In genomic region chrX:118941147-118941546, GRCh38 we compare ENCODE assay signal across 31 cellular contexts. TPM values are rescaled to one million over a fixed set of nuclear protein-coding genes. Genes with fewer than 3 reads are reported as not detected.
"Had no signal": no experiment of that assay in that cellular context is flagged by ENCODE, and none has a peak within 500 bp of the region (broad histone marks: within the 10 kb centered on the region; RNA-seq: fewer than 3 reads in every experiment).

No MANE protein-coding gene starts in this region.

- DNase-seq: activated effector memory CD4-positive, alpha-beta T cell treated with anti-CD3 and anti-CD28 coated beads, Interleukin-2, amount 50 U/mL, for 16 hours; activated effector memory CD4-positive, alpha-beta T cell treated with Interleukin-2 at 50 U/mL for 16 hours; activated gamma-delta T cell; activated gamma-delta T cell treated with Interleukin-2 at 50 U/mL for 16 hours; activated naive CD4-positive, alpha-beta T cell; activated naive CD4-positive, alpha-beta T cell treated with anti-CD3 and anti-CD28 coated beads for 36 hours; activated naive CD4-positive, alpha-beta T cell treated with anti-CD3 and anti-CD28 coated beads, Interleukin-2, amount 10 ng/mL, durations not matched to agents 7 days and 5 days; activated naive CD4-positive, alpha-beta T cell treated with anti-CD3 and anti-CD28 coated beads, Interleukin-2, amount 50 U/mL, for 16 hours; activated naive CD4-positive, alpha-beta T cell treated with Interleukin-2 at 50 U/mL for 16 hours; activated naive CD8-positive, alpha-beta T cell treated with anti-CD3 and anti-CD28 coated beads for 36 hours; activated naive CD8-positive, alpha-beta T cell treated with anti-CD3 and anti-CD28 coated beads, Interleukin-2, amount 10 ng/mL, durations not matched to agents 7 days and 5 days; activated naive CD8-positive, alpha-beta T cell treated with anti-CD3 and anti-CD28 coated beads, Interleukin-2, amount 50 U/mL, for 24 hours; activated T-cell treated with anti-CD3 and anti-CD28 coated beads, Interleukin-2, amount 50 U/mL, for 4 hours; activated T-cell treated with anti-CD3 and anti-CD28 coated beads, Interleukin-2, amount 50 U/mL, for 48 hours; activated T-cell treated with anti-CD3 and anti-CD28 coated beads, Interleukin-2, amount 50 U/mL, for 72 hours; adrenal gland; amniotic stem cell; amygdala; anterior cingulate cortex; aorta; body of pancreas; brain microvascular endothelial cell; caudate nucleus; central memory CD4-positive, alpha-beta T cell; cerebellar nuclear complex had no signal

- H3K4me1 ChIP-seq: adrenal gland, ascending aorta, body of pancreas, breast epithelium had no signal

- FAIRE-seq: bronchial epithelial cell had no signal

- H3K27me3 ChIP-seq: ascending aorta, body of pancreas, brain microvascular endothelial cell, cardiac muscle cell had no signal

- H3K27ac ChIP-seq: adrenal gland, ascending aorta, body of pancreas, brain microvascular endothelial cell, breast epithelium, cardiac muscle cell had no signal

- H3K36me3 ChIP-seq: adrenal gland, ascending aorta, brain microvascular endothelial cell, breast epithelium, cardiac muscle cell had no signal

- ATAC-seq: activated naive CD4-positive, alpha-beta T cell treated with anti-CD3 and anti-CD28 coated beads, Interleukin-2, amount 50 U/mL, for 72 hours; activated naive CD8-positive, alpha-beta T cell treated with anti-CD3 and anti-CD28 coated beads, Interleukin-2, amount 50 U/mL, for 24 hours; activated T-cell treated with anti-CD3 and anti-CD28 coated beads, Interleukin-2, amount 50 U/mL, for 4 hours; activated T-cell treated with anti-CD3 and anti-CD28 coated beads, Interleukin-2, amount 50 U/mL, for 72 hours; activated T-helper 17 cell treated with anti-CD3 and anti-CD28 coated beads, Interleukin-2, amount 50 U/mL, for 72 hours; body of pancreas had no signal

- H3K9me3 ChIP-seq: adrenal gland, ascending aorta, body of pancreas, breast epithelium had no signal

- H3K4me3 ChIP-seq: adrenal gland, ascending aorta, body of pancreas, breast epithelium, cardiac muscle cell had no signal

RNA-seq across cellular contexts. Expression of gene LONRF3, which starts 33.3 kb away (rescaled TPM):
- polyA plus RNA-seq: cardiac muscle cell had no signal
